ENCODE assay signal across 17 cellular contexts in the genomic region with DNA sequence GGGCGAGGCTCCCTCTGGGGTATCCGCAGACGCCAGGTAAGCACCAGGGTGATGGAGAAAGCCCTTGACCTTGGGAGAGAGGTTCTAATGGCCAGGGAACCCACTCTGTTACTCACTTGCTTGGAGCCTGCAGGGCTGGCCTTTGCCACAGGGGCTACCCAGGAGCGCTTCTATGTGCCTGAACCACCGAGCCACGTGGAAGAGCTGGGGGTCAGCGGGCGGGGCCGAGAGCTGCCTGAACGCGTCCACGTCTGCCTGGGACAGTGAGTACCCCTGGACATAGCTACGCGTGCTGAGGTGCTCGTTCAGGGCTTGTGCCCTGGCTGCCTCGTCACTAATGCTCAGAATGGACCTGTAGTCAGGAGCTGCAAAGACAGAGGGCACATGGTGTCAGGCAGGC.
"Had no signal": no experiment of that assay in that cellular context is flagged by ENCODE, and none has a peak within 500 bp of the region (broad histone marks: within the 10 kb centered on the region; RNA-seq: fewer than 3 reads in every experiment).

No MANE protein-coding gene starts in this region.

- H3K27ac ChIP-seq: left ventricle myocardium inferior, ovary, suprapubic skin, upper lobe of left lung had no signal

- ATAC-seq: stimulated activated naive CD8-positive, alpha-beta T cell treated with anti-CD3 and anti-CD28 coated beads, Interleukin-15, Interleukin-2, amounts not matched to agents 100 U/mL and 50 U/mL, for 24 hours had no signal

- H3K4me3 ChIP-seq: esophagus muscularis mucosa, left ventricle myocardium inferior, ovary, suprapubic skin, upper lobe of left lung had no signal

- H3K27ac Mint-ChIP-seq: activated T-helper 2 cell treated with anti-CD3 and anti-CD28 coated beads, Interferon-gamma antibody, Interleukin-2, Interleukin-4, amounts not matched to agents 10 μg/mL and 5 μg/mL and 100 μg/mL, durations not matched to agents 14 hours and 24 hours and 36 hours; nephron progenitor cell; T-helper 1 cell treated with Interleukin-12 subunit alpha and Interleukin-12 subunit beta and Interleukin-4 antibody, amounts not matched to agents 30 μg/mL and 1 μg/mL, for 36 hours had no signal

- H3K9me3 ChIP-seq: esophagus muscularis mucosa, left ventricle myocardium inferior, ovary, suprapubic skin, upper lobe of left lung had no signal

- H3K4me3 Mint-ChIP-seq: nephron progenitor cell; T-helper 1 cell treated with Interleukin-12 subunit alpha and Interleukin-12 subunit beta and Interleukin-4 antibody, amounts not matched to agents 30 μg/mL and 1 μg/mL, for 36 hours had no signal

- DNase-seq: activated CD4-positive, alpha-beta T cell treated with anti-CD3 and anti-CD28 coated beads, Interleukin-2, amount 50 U/mL, for 1 hour; activated CD4-positive, CD25-positive, alpha-beta regulatory T cell; activated naive CD4-positive, alpha-beta T cell treated with anti-CD3 and anti-CD28 coated beads, Interleukin-2, amount 50 U/mL, for 16 hours; amygdala; foreskin melanocyte; islet precursor cell; left ventricle myocardium inferior; mesendoderm; nephron progenitor cell; ovary; stimulated activated CD4-positive, alpha-beta T cell treated with anti-CD3 and anti-CD28 coated beads, Interleukin-2, amount 100 ng/mL, for 48 hours; stimulated activated naive CD8-positive, alpha-beta T cell treated with anti-CD3 and anti-CD28 coated beads, Interleukin-15, Interleukin-2, amounts not matched to agents 100 U/mL and 50 U/mL, for 24 hours; upper lobe of left lung had no signal

- H3K36me3 ChIP-seq: ovary had no signal

- H3K9me3 Mint-ChIP-seq: activated T-helper 2 cell treated with anti-CD3 and anti-CD28 coated beads, Interferon-gamma antibody, Interleukin-2, Interleukin-4, amounts not matched to agents 10 μg/mL and 5 μg/mL and 100 μg/mL, durations not matched to agents 14 hours and 24 hours and 36 hours; nephron progenitor cell; T-helper 1 cell treated with Interleukin-12 subunit alpha and Interleukin-12 subunit beta and Interleukin-4 antibody, amounts not matched to agents 30 μg/mL and 1 μg/mL, for 36 hours had no signal

- H3K27me3 ChIP-seq: esophagus muscularis mucosa, ovary, suprapubic skin, upper lobe of left lung had no signal
